Comparison of ENCODE assay signal across 10 cellular contexts in genomic region chr1:181255270-181255929, GRCh38.
DNase-seq lines count a peak whose midpoint lies in the region; TF ChIP-seq lines count a peak whose summit lies in the region.
"Had no signal": no experiment of that assay in that cellular context is flagged by ENCODE, and none has a peak within 500 bp of the region (broad histone marks: within the 10 kb centered on the region; RNA-seq: fewer than 3 reads in every experiment).

No MANE protein-coding gene starts in this region.

- intact Hi-C loops in sigmoid colon (cut with DNase I) = no loop called here

- WGBS in sigmoid colon, 2 donors = 79 to 85% methylated on average over 2 of the region's 2 CpGs

- H3K9me3 ChIP-seq in sigmoid colon = peaks cover 0 to 4% (median 0%) of the 10 kb centered on the region in 4 donors
- H3K9me3 ChIP-seq: colonic mucosa had no signal

- H3K4me1 ChIP-seq in sigmoid colon = peaks cover 0 to 15% (median 5%) of the 10 kb centered on the region in 4 donors
- H3K4me1 ChIP-seq: colonic mucosa had no signal

- TF ChIP-seq CTCF in sigmoid colon (IDR thresholded peaks at IDR 0.05) = no peak

- H3K27ac ChIP-seq in sigmoid colon = no peak overlapping the region
- H3K27ac ChIP-seq: colonic mucosa, SK-N-MC had no signal

- no peaks in the 10 kb centered on the region for H3K27me3 ChIP-seq in sigmoid colon
- H3K27me3 ChIP-seq: colonic mucosa had no signal

- no peak overlapping the region for H3K4me3 ChIP-seq in sigmoid colon
- H3K4me3 ChIP-seq: colonic mucosa, SK-N-MC had no signal

- DNase-seq in H4 (ENCODE audit: low spot score) (peak; percentile 31), SW480 (ENCODE audit: low spot score) (peak; percentile 80), fibroblast of the conjunctiva (ENCODE audit: low read depth) (peak; percentile 99), sigmoid colon (peak; percentile 65), NCI-H187 (lab: John Stamatoyannopoulos, UW) (no peak), NCI-H526 treated with DMSO at 0.1 percent for 48 hours (lab: John Stamatoyannopoulos, UW) (no peak), NCI-H2171 (lab: John Stamatoyannopoulos, UW) (no peak)
- DNase-seq: colonic mucosa, NCI-H146 had no signal

- no peak for TF ChIP-seq EP300 in sigmoid colon (IDR thresholded peaks at IDR 0.05)

- TF ChIP-seq POLR2A in sigmoid colon (IDR thresholded peaks at IDR 0.05) = no peak

- H3K36me3 ChIP-seq in sigmoid colon = no peaks in the 10 kb centered on the region
- H3K36me3 ChIP-seq: colonic mucosa had no signal

Comparison
In these comparisons a context has a peak if more than half of its experiments do, and no peak if none do; other contexts are left out.
1. DNase-seq: peak in H4 (single experiment), SW480 (single experiment), fibroblast of the conjunctiva (single experiment) and sigmoid colon (single experiment); none in NCI-H187 (0 of 2), NCI-H526 treated with DMSO at 0.1 percent for 48 hours (single experiment) and NCI-H2171 (single experiment).